1 cellular context compared by ENCODE assay signal in the genomic region with DNA sequence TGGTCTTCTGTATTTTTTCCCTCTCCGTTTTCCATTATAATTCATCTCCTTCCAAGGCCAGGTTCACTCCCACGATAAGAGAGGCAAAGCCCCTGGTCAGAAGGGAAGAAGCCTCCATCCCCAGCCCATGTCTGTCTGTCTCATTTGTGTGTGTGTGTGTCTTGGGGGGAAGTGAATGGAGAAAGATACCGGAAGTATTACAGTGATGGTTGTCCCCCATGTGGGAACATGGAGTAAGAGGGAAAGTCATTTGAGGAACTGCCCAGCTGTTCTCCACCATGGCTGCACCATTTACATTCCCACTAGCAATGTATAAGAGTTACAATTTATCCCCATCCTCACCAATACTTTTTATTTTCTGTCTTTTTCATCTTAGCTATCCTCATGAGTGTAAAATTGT.
A peak's percentile ranks its signal among the peaks of the same experiment; 100 is the strongest.
TF ChIP-seq lines count a peak whose summit lies in the region.

No MANE protein-coding gene starts in this region.

TF ChIP-seq in K562, 482 proteins besides CTCF, POLR2A, EP300 and RAD21 (continued from another document):
- TF ChIP-seq ZHX1 (conservative IDR thresholded peaks at IDR 0.05; ENCODE audit: low read length) (no peak), NR2C2 (CRISPR knock-in tag; IDR thresholded peaks at IDR 0.05) (no peak), NR2C2 (tag; IDR thresholded peaks at IDR 0.05) (peak; percentile 64), NR2C1 (IDR thresholded peaks at IDR 0.05) (peak; percentile 69), NR2C1 (tag; IDR thresholded peaks at IDR 0.05) (peak; percentile 76), GABPA (tag; conservative IDR thresholded peaks at IDR 0.05; ENCODE audit: low read depth) (peak; percentile 62), RCOR1 (IDR thresholded peaks at IDR 0.05; ENCODE audit: borderline replicate concordance in 1 of 2, low read depth in 2 of 2, low read length in 2 of 2) (no peak), SPI1 (IDR thresholded peaks at IDR 0.05; ENCODE audit: borderline replicate concordance, low read depth, low read length) (0 out of 2 replicates have a peak, but pooled peaks have one; percentile 3)
